Comparison of ENCODE assay signal across 8 cellular contexts in the genomic region with DNA sequence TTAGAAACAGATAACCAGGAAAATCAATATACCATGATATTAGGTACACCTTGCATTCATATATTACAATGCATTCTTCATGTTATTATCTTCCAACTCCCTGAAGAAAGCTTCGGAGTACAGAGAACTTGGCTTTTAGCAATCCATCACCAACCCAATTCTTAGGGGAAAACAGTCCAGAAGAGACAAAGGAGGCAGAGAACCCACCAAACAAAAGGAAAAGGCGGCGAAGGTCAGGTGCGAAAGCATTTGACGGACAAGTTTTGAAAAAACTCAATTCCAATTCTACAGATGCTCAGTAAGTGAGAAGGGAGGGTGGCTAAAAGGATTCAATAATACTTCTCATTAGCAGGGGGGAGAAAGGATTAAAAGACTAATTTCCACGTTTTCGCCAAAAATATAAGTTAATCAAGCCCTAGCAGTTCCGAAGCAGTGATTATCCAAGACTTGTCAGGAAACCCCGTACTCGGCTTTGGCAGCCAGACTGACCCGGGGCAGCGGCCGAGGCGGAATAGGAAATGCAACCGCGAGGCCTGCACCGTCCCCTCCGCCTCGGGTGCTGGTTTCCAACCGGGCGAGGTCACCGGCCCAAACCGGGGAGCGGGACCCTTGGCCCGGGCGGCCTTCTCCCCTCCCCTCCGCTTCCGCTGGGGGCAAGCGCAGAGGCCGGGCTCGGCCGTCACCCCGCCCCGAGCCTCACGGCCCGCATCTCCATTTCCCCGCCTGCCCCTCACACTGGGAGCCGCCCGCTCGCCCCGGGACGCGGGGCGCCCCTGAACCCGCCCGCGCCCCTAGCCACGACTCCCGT. TPM values are rescaled to one million over a fixed set of nuclear protein-coding genes. Genes with fewer than 3 reads are reported as not detected.
A peak's percentile ranks its signal among the peaks of the same experiment; 100 is the strongest.
DNase-seq lines count a peak whose midpoint lies in the region; ATAC-seq, FAIRE-seq and TF ChIP-seq lines count a peak whose summit lies in the region.

No MANE protein-coding gene starts in this region.

- TF ChIP-seq RAD21 in K562 (CRISPR knock-in tag; conservative IDR thresholded peaks at IDR 0.05 in 1 of 2, IDR thresholded peaks at IDR 0.05 in 1 of 2): 0 out of 4 replicates have a peak, but pooled peaks of 1 of the 2 experiments have one; percentile 15

- H3K4me1 ChIP-seq in K562 (replicated peaks in 1 of 2; ENCODE audit: control insufficient read depth in 2 of 2, insufficient read depth in 2 of 2, low read length in 2 of 2) (peaks cover 12 to 27% of the 10 kb centered on the region in 2 experiments), iPS-18a (ENCODE audit: control insufficient read depth, low read depth, low read length) (peaks cover 20% of the 10 kb centered on the region), skeletal muscle tissue (ENCODE audit: control insufficient read depth in 3 of 3, insufficient read depth in 3 of 3, low read length in 3 of 3) (peaks cover 20 to 38% (median 23%) of the 10 kb centered on the region in 3 donors)

- no peak for TF ChIP-seq POLR2A in K562 (conservative IDR thresholded peaks at IDR 0.05)

- peak; percentile 56 for DNase-seq in AG08396 (ENCODE audit: low spot score)
- peak; percentile 53 to 62 (median 61) for DNase-seq in K562 (ENCODE audit: extremely low read depth in 1 of 4, low spot score in 3 of 4)
- DNase-seq in HPDE6-E6E7 (ENCODE audit: extremely low spot score): no peak

- TF ChIP-seq EP300 in K562 (IDR thresholded peaks at IDR 0.05; ENCODE audit: low read length): no peak

- CTCF ChIA-PET in K562 (lab: Yijun Ruan, JAX; ENCODE audit: low intra/inter-chr PET ratio): interaction anchor here (1.0 kb wide), 1 partner anchor 277 kb away, joined by 5 read pairs; a partner anchor contains a TSS

- intact Hi-C loops in K562 (cut with micrococcal nuclease): loop anchor here (5.0 kb wide), 3 partner anchors 35 to 80 kb away; a partner anchor contains a TSS

- H3K9me1 ChIP-seq in K562 (ENCODE audit: control insufficient read depth, insufficient read depth, low read length): no peaks in the 10 kb centered on the region

- H3K9ac ChIP-seq in SU-DHL-6 (ENCODE audit: low read length) (peak overlapping the region; percentile 100), K562 (ENCODE audit: insufficient read depth in 1 of 2, low read depth in 2 of 2, low read length in 2 of 2) (peak overlapping the region; percentile 97 to 98), iPS-18a (ENCODE audit: low read length) (peak overlapping the region; percentile 99), skeletal muscle tissue (ENCODE audit: low read depth in 1 of 3, low read length in 3 of 3) (peak overlapping the region; percentile 83 to 98 (median 95))

- H3K4me3 ChIP-seq in SU-DHL-6 (ENCODE audit: insufficient read depth, low read length, poor library complexity, severe bottlenecking): peak overlapping the region; percentile 99
- peak overlapping the region; percentile 98 for H3K4me3 ChIP-seq in K562
- H3K4me3 ChIP-seq in iPS-18a (ENCODE audit: low read length): peak overlapping the region; percentile 97
- peak overlapping the region; percentile 78 to 95 (median 94) for H3K4me3 ChIP-seq in skeletal muscle tissue (ENCODE audit: low read length in 3 of 3)

- no peak for FAIRE-seq in K562 (lab: Jason Lieb, UNC)

- peak; percentile 20 for ATAC-seq in GM19025 (IDR thresholded peaks at IDR 0.05; ENCODE audit: low read depth, unreplicated experiment)
- ATAC-seq in HG03342 (IDR thresholded peaks at IDR 0.05; ENCODE audit: unreplicated experiment): peak; percentile 9
- ATAC-seq in K562: peak; percentile 69

- no peak for TF ChIP-seq CTCF in SU-DHL-6 (IDR thresholded peaks at IDR 0.05; ENCODE audit: insufficient read depth, low read length, poor library complexity, severe bottlenecking)
- TF ChIP-seq CTCF in K562 (IDR thresholded peaks at IDR 0.05 in 2 of 3, conservative IDR thresholded peaks at IDR 0.05 in 1 of 3; ENCODE audit: insufficient read depth in 2 of 3, low read depth in 1 of 3, low read length in 3 of 3): no peak

- H3K4me2 ChIP-seq in SU-DHL-6 (ENCODE audit: low read depth, low read length, poor library complexity, severe bottlenecking) (peak overlapping the region; percentile 86), K562 (ENCODE audit: insufficient read depth, low read length) (peak overlapping the region; percentile 84)

- H3F3A ChIP-seq in SU-DHL-6 (ENCODE audit: insufficient read depth): peaks cover 32% of the 10 kb centered on the region

- H2AFZ ChIP-seq in SU-DHL-6 (ENCODE audit: low read depth, low read length, severe bottlenecking): no peak overlapping the region
- peak overlapping the region; percentile 82; the same call in 1 of the 2 replicates for H2AFZ ChIP-seq in K562 (ENCODE audit: low read depth, low read length)

- peak overlapping the region; percentile 86 for H3K27ac ChIP-seq in SU-DHL-6 (ENCODE audit: low read depth, low read length)
- peak overlapping the region; percentile 98 for H3K27ac ChIP-seq in K562 (ENCODE audit: extremely low read depth, low read depth, low read length)
- H3K27ac ChIP-seq in iPS-18a (ENCODE audit: low read length): peak overlapping the region; percentile 80
- H3K27ac ChIP-seq in skeletal muscle tissue (ENCODE audit: low read depth, low read length): peak overlapping the region; percentile 96

- in situ Hi-C loops in K562 (cut with MboI): no loop called here

- H3K79me2 ChIP-seq in SU-DHL-6 (ENCODE audit: insufficient read depth, low read length): peaks cover 73% of the 10 kb centered on the region
- H3K79me2 ChIP-seq in K562 (ENCODE audit: control insufficient read depth, insufficient read depth, low read length): peaks cover 74% of the 10 kb centered on the region

- no peaks in the 10 kb centered on the region for H3K9me2 ChIP-seq in SU-DHL-6 (replicated peaks; ENCODE audit: insufficient read depth, low read length)

- POLR2A ChIA-PET in K562 (lab: Yijun Ruan, JAX): interaction anchor here (0.6 to 3.4 kb wide), 10 partner anchors 8 to 589 kb away, joined by 3 to 19 read pairs (median 5); a partner anchor contains a TSS

- H4K20me1 ChIP-seq in SU-DHL-6 (ENCODE audit: low read depth, low read length) (peaks cover 33% of the 10 kb centered on the region), K562 (replicated peaks; ENCODE audit: control insufficient read depth, insufficient read depth, low read length) (peaks cover 28% of the 10 kb centered on the region)

- 0% methylated on average over 24 of the region's 49 CpGs for WGBS in K562 (ENCODE audit: insufficient coverage, low coverage, missing lambda C conversion rate)

- TSS peak; percentile 32 for BruUV-seq in K562 (replicated peaks; lab: Mats Ljungman, UMichigan)

- H3K36me3 ChIP-seq in SU-DHL-6 (ENCODE audit: low read length) (peaks cover 4% of the 10 kb centered on the region; the same call in 1 of the 2 replicates), K562 (ENCODE audit: control insufficient read depth, insufficient read depth, low read length) (peaks cover 36% of the 10 kb centered on the region), iPS-18a (ENCODE audit: control insufficient read depth, low read depth, low read length) (peaks cover 4% of the 10 kb centered on the region), skeletal muscle tissue (ENCODE audit: control insufficient read depth in 3 of 3, insufficient read depth in 3 of 3, low read length in 3 of 3) (peaks cover 0 to 2% (median 0%) of the 10 kb centered on the region in 3 donors)

- H3K9me3 ChIP-seq in SU-DHL-6 (ENCODE audit: insufficient read depth, low read length) (no peaks in the 10 kb centered on the region), K562 (replicated peaks; ENCODE audit: control insufficient read depth, insufficient read depth, low read depth, low read length) (no peaks in the 10 kb centered on the region), iPS-18a (ENCODE audit: control insufficient read depth, low read depth, low read length) (no peaks in the 10 kb centered on the region), skeletal muscle tissue (ENCODE audit: control insufficient read depth in 3 of 3, low read length in 3 of 3) (no peaks in the 10 kb centered on the region)

- H3K27me3 ChIP-seq in SU-DHL-6 (ENCODE audit: low read length): no peaks in the 10 kb centered on the region
- H3K27me3 ChIP-seq in K562 (ENCODE audit: control insufficient read depth in 2 of 2, insufficient read depth in 2 of 2, low read length in 2 of 2): no peaks in the 10 kb centered on the region
- H3K27me3 ChIP-seq in iPS-18a (ENCODE audit: control insufficient read depth, insufficient read depth, low read length): no peaks in the 10 kb centered on the region
- H3K27me3 ChIP-seq in skeletal muscle tissue (ENCODE audit: control insufficient read depth in 3 of 3, insufficient read depth in 3 of 3, low read length in 3 of 3): no peaks in the 10 kb centered on the region

TF ChIP-seq in K562, 482 proteins besides CTCF, POLR2A, EP300 and RAD21 (continues in another document):
- TF ChIP-seq NR3C1 (CRISPR knock-in tag; IDR thresholded peaks at IDR 0.05) (no peak), HNRNPLL (IDR thresholded peaks at IDR 0.05; ENCODE audit: low read depth, low read length, poor library complexity, severe bottlenecking) (no peak), ZFP1 (CRISPR knock-in tag; IDR thresholded peaks at IDR 0.05) (no peak), ZC3H4 (CRISPR knock-in tag; IDR thresholded peaks at IDR 0.05; ENCODE audit: borderline replicate concordance) (peak; percentile 94; the same call in 1 of the 2 replicates)

RNA-seq across cellular contexts. Expression of a gene that starts 0.7 kb away (rescaled TPM):
- 49.2 and 105 TPM in 2 replicates for total RNA-seq in K562 (2011; cell fraction: chromatin; rRNA removed; ENCODE audit: low replicate concordance)
- 46.6 and 50.5 TPM in 2 replicates for total RNA-seq in K562 (2011; cell fraction: nucleolus; rRNA removed)
- 63.9 and 78.0 TPM in 2 replicates for total RNA-seq in K562 (2011; cell fraction: nucleoplasm; rRNA removed)
- total RNA-seq in K562 (2014; rRNA removed): 285 and 296 TPM in 2 replicates
- total RNA-seq in K562 (2014; rRNA removed; fragmentation: Illumina TruSeq; extraction: Trizol): 350 and 391 TPM in 2 replicates
- total RNA-seq in K562 (2015; rRNA removed; fragmentation: Illumina TruSeq; extraction: Trizol): 378 and 397 TPM in 2 replicates
- 266 and 273 TPM in 2 replicates for total RNA-seq in K562 (2021)
- 208 and 287 TPM in 2 replicates for polyA plus RNA-seq in K562 (2011; rRNA removed)
- 151 and 178 TPM in 2 replicates for polyA plus RNA-seq in K562 (2011; cell fraction: cytosol; rRNA removed)
- polyA plus RNA-seq in K562 (2011; cell fraction: nucleus; rRNA removed): 45.0 and 75.6 TPM in 2 replicates
- 220 and 245 TPM in 2 replicates for polyA plus RNA-seq in K562 (2012)
- 308 and 352 TPM in 2 replicates for polyA plus RNA-seq in K562 (2014; fragmentation: Illumina TruSeq; extraction: Trizol)
- 100 to 1,000 TPM; 262 to 424 TPM for polyA plus RNA-seq in K562 (2014; fragmentation: Nextera tagmentation; extraction: Ambion mirVana)
- 259 and 274 TPM in 2 replicates for polyA plus RNA-seq in K562 (2014; rRNA removed)
- 387 and 410 TPM in 2 replicates for polyA minus RNA-seq in K562 (2011; rRNA and poly(A)+ RNA removed)
- 225 and 294 TPM in 2 replicates for polyA minus RNA-seq in K562 (2011; cell fraction: cytosol; rRNA and poly(A)+ RNA removed)
- polyA minus RNA-seq in K562 (2011; cell fraction: nucleus; rRNA and poly(A)+ RNA removed): 52.6 and 71.9 TPM in 2 replicates
- total RNA-seq in skeletal muscle tissue: 483 TPM

Comparison
In these comparisons a context has a peak if more than half of its experiments do, and no peak if none do; other contexts are left out.
1. ATAC-seq: peak in every context shown above with its lines; median percentile 69 in K562; 20 in GM19025; 9 in HG03342.